24 cellular contexts compared by ENCODE assay signal in genomic region chr10:98367626-98368451, GRCh38. TPM values are rescaled to one million over a fixed set of nuclear protein-coding genes. Genes with fewer than 3 reads are reported as not detected.
DNase-seq lines count a peak whose midpoint lies in the region; ATAC-seq lines count a peak whose summit lies in the region.
"Had no signal": no experiment of that assay in that cellular context is flagged by ENCODE, and none has a peak within 500 bp of the region (broad histone marks: within the 10 kb centered on the region; RNA-seq: fewer than 3 reads in every experiment).

No MANE protein-coding gene starts in this region.

- no peak overlapping the region for H3K4me3 Mint-ChIP-seq in T-cell
- H3K4me3 Mint-ChIP-seq: activated CD4-positive, alpha-beta T cell treated with anti-CD3 and anti-CD28 coated beads, Interleukin-2, amount 10 ng/mL, durations not matched to agents 24 days and 14 days; activated naive CD8-positive, alpha-beta T cell treated with anti-CD3 and anti-CD28 coated beads, Interleukin-2, amount 10 ng/mL, durations not matched to agents 7 days and 5 days; activated T-helper 17 cell treated with anti-CD3 and anti-CD28 coated beads, Interleukin-2, amount 50 U/mL, for 72 hours; memory B cell; naive thymus-derived CD4-positive, alpha-beta T cell had no signal

- CTCF ChIA-PET in T-cell (lab: Charles Lee): no interaction called here

- peaks cover 14% of the 10 kb centered on the region for H3K4me1 ChIP-seq in adipocyte (ENCODE audit: control insufficient read depth, insufficient read depth, low read length)
- H3K4me1 ChIP-seq: parathyroid adenoma had no signal

- H3K9ac ChIP-seq in adipocyte (ENCODE audit: low read length): no peak overlapping the region
- H3K9ac ChIP-seq: parathyroid adenoma had no signal

- ATAC-seq in GM19395 (IDR thresholded peaks at IDR 0.05; ENCODE audit: unreplicated experiment) (no peak), T-cell (replicated peaks in 1 of 4) (no peak), HG03439 (IDR thresholded peaks at IDR 0.05; ENCODE audit: unreplicated experiment) (no peak)
- ATAC-seq: activated T-helper 17 cell treated with anti-CD3 and anti-CD28 coated beads, Interleukin-2, amount 50 U/mL, for 72 hours; naive thymus-derived CD4-positive, alpha-beta T cell had no signal

- H3K4me1 Mint-ChIP-seq in T-cell: no peaks in the 10 kb centered on the region
- H3K4me1 Mint-ChIP-seq: activated CD4-positive, alpha-beta T cell treated with anti-CD3 and anti-CD28 coated beads, Interleukin-2, amount 10 ng/mL, durations not matched to agents 24 days and 14 days; activated naive CD8-positive, alpha-beta T cell treated with anti-CD3 and anti-CD28 coated beads, Interleukin-2, amount 10 ng/mL, durations not matched to agents 7 days and 5 days; activated T-helper 17 cell treated with anti-CD3 and anti-CD28 coated beads, Interleukin-2, amount 50 U/mL, for 72 hours; memory B cell; naive thymus-derived CD4-positive, alpha-beta T cell had no signal

- no peaks in the 10 kb centered on the region for H3K9me3 Mint-ChIP-seq in T-cell
- H3K9me3 Mint-ChIP-seq: activated CD4-positive, alpha-beta T cell treated with anti-CD3 and anti-CD28 coated beads, Interleukin-2, amount 10 ng/mL, durations not matched to agents 24 days and 14 days; activated naive CD8-positive, alpha-beta T cell treated with anti-CD3 and anti-CD28 coated beads, Interleukin-2, amount 10 ng/mL, durations not matched to agents 7 days and 5 days; activated T-helper 17 cell treated with anti-CD3 and anti-CD28 coated beads, Interleukin-2, amount 50 U/mL, for 72 hours; memory B cell had no signal

- H3K4me3 ChIP-seq in H7 (ENCODE audit: insufficient read depth, low read depth, low read length): no peak overlapping the region
- H3K4me3 ChIP-seq in adipocyte (ENCODE audit: low read length): no peak overlapping the region
- H3K4me3 ChIP-seq: tibial nerve had no signal

- H3K27me3 Mint-ChIP-seq in T-cell: peaks cover 12% of the 10 kb centered on the region in 2 donors
- H3K27me3 Mint-ChIP-seq: activated CD4-positive, alpha-beta T cell treated with anti-CD3 and anti-CD28 coated beads, Interleukin-2, amount 10 ng/mL, durations not matched to agents 24 days and 14 days had no signal

- POLR2A ChIA-PET in T-cell (lab: Charles Lee): no interaction called here

- no peaks in the 10 kb centered on the region for H3K9me3 ChIP-seq in adipocyte (ENCODE audit: control insufficient read depth, low read length)
- H3K9me3 ChIP-seq: tibial nerve had no signal

- no peaks in the 10 kb centered on the region for H3K36me3 ChIP-seq in H7 (replicated peaks; ENCODE audit: control insufficient read depth, insufficient read depth, low read length)
- no peaks in the 10 kb centered on the region for H3K36me3 ChIP-seq in adipocyte (ENCODE audit: control insufficient read depth, insufficient read depth, low read length, severe bottlenecking)
- H3K36me3 ChIP-seq: tibial nerve had no signal

- no peaks in the 10 kb centered on the region; the same call in 1 of the 2 replicates for H3K27me3 ChIP-seq in H7 (ENCODE audit: control insufficient read depth, insufficient read depth, low read length)
- H3K27me3 ChIP-seq in adipocyte (replicated peaks; ENCODE audit: control insufficient read depth, insufficient read depth, low read length): peaks cover 8% of the 10 kb centered on the region
- H3K27me3 ChIP-seq: tibial nerve had no signal

- H3K36me3 Mint-ChIP-seq in T-cell: no peaks in the 10 kb centered on the region
- H3K36me3 Mint-ChIP-seq: activated naive CD8-positive, alpha-beta T cell treated with anti-CD3 and anti-CD28 coated beads, Interleukin-2, amount 10 ng/mL, durations not matched to agents 7 days and 5 days; memory B cell; naive thymus-derived CD4-positive, alpha-beta T cell had no signal

- no peak overlapping the region for H3K27ac Mint-ChIP-seq in T-cell
- H3K27ac Mint-ChIP-seq: activated CD4-positive, alpha-beta T cell treated with anti-CD3 and anti-CD28 coated beads, Interleukin-2, amount 10 ng/mL, durations not matched to agents 24 days and 14 days; activated naive CD8-positive, alpha-beta T cell treated with anti-CD3 and anti-CD28 coated beads, Interleukin-2, amount 10 ng/mL, durations not matched to agents 7 days and 5 days; activated T-helper 17 cell treated with anti-CD3 and anti-CD28 coated beads, Interleukin-2, amount 50 U/mL, for 72 hours; memory B cell; naive thymus-derived CD4-positive, alpha-beta T cell had no signal

- DNase-seq in H7 (peak; percentile 64), adipocyte (ENCODE audit: low read depth) (peak; percentile 13), foreskin melanocyte (peak; percentile 72), nucleus accumbens (lab: John Stamatoyannopoulos, UW) (peak in 36 of 56 donors; percentile 9 to 63 (median 30)), T-cell (no peak)
- no peak for DNase-seq in stimulated activated CD4-positive, alpha-beta T cell treated with anti-CD3 and anti-CD28 coated beads, Interleukin-2, amount 100 ng/mL, for 48 hours
- DNase-seq: activated CD4-positive, alpha-beta T cell treated with anti-CD3 and anti-CD28 coated beads, Interleukin-2, amount 10 ng/mL, durations not matched to agents 24 days and 14 days; activated naive CD8-positive, alpha-beta T cell treated with anti-CD3 and anti-CD28 coated beads, Interleukin-2, amount 10 ng/mL, durations not matched to agents 7 days and 5 days; foreskin fibroblast; HCEC 1CT; Karpas-422; naive thymus-derived CD4-positive, alpha-beta T cell; NCI-H1092 treated with DMSO at 0.1 percent for 48 hours; NCI-H2081; PC-3; SIG-M5; stimulated activated naive CD4-positive, alpha-beta T cell treated with Interleukin-2 at 50 U/mL for 16 hours; T-helper 1 cell had no signal

RNA-seq across cellular contexts. Expression of gene PYROXD2, which starts 47.1 kb away (rescaled TPM):
- total RNA-seq in H7 (2014; rRNA removed; shearing (Covaris generic)): 9.5 and 10.6 TPM in 2 replicates
- 10 to 100 TPM; 16.4 to 27.5 (median 20.0) TPM for total RNA-seq in T-cell

Comparison
In these comparisons a context has a peak if more than half of its experiments do, and no peak if none do; other contexts are left out.
1. DNase-seq: peak in H7 (single experiment), adipocyte (single experiment), foreskin melanocyte (single experiment) and nucleus accumbens (36 of 56); none in T-cell (0 of 34) and stimulated activated CD4-positive, alpha-beta T cell treated with anti-CD3 and anti-CD28 coated beads, Interleukin-2, amount 100 ng/mL, for 48 hours (0 of 2).